In genomic region chr10:8923096-8923495, GRCh38 we compare ENCODE assay signal across 35 cellular contexts.
A peak's percentile ranks its signal among the peaks of the same experiment; 100 is the strongest.
DNase-seq lines count a peak whose midpoint lies in the region; FAIRE-seq and TF ChIP-seq lines count a peak whose summit lies in the region.
"Had no signal": no experiment of that assay in that cellular context is flagged by ENCODE, and none has a peak within 500 bp of the region (broad histone marks: within the 10 kb centered on the region; RNA-seq: fewer than 3 reads in every experiment).

No MANE protein-coding gene starts in this region.

- H3K9me3 Mint-ChIP-seq in MCF 10A (ENCODE audit: unreplicated experiment) (no peaks in the 10 kb centered on the region), mesothelial cell of epicardium (peaks cover 10% of the 10 kb centered on the region)
- H3K9me3 Mint-ChIP-seq: CD4-positive, alpha-beta T cell; CD8-positive, alpha-beta T cell had no signal

- H3K79me2 ChIP-seq in neural cell (replicated peaks; ENCODE audit: insufficient read depth, low read length), result no peaks in the 10 kb centered on the region

- no peak overlapping the region for H2AFZ ChIP-seq in neural cell (ENCODE audit: low read depth, low read length)

- FAIRE-seq in GM19239 (lab: Jason Lieb, UNC), result peak; percentile 18
- FAIRE-seq: A204.1, A549, D721Med had no signal

- no peak overlapping the region for H3K4me2 ChIP-seq in neural cell (ENCODE audit: low read length)
- H3K4me2 ChIP-seq: A549; BLaER1; BLaER1 treated with 17β-estradiol and CSF1 and Interleukin-3, amounts not matched to agents 10 nM and 100 nM had no signal

- CTCF ChIA-PET in MCF 10A (lab: Yijun Ruan, JAX), result interaction anchor here (0.9 kb wide), 1 partner anchor 9 kb away, joined by 4 read pairs; no protein-coding TSS in a partner anchor

- H3K4me1 Mint-ChIP-seq in MCF 10A (ENCODE audit: insufficient read depth, unreplicated experiment), result peaks cover 17% of the 10 kb centered on the region
- H3K4me1 Mint-ChIP-seq in mesothelial cell of epicardium, result peaks cover 10% of the 10 kb centered on the region
- H3K4me1 Mint-ChIP-seq: B cell, CD14-positive monocyte had no signal

- no peaks in the 10 kb centered on the region for H3K36me3 Mint-ChIP-seq in MCF 10A (ENCODE audit: insufficient read depth, unreplicated experiment)
- no peaks in the 10 kb centered on the region for H3K36me3 Mint-ChIP-seq in mesothelial cell of epicardium
- H3K36me3 Mint-ChIP-seq: CD14-positive monocyte; CD4-positive, alpha-beta memory T cell; CD4-positive, CD25-positive, alpha-beta regulatory T cell; CD8-positive, alpha-beta T cell had no signal

- H4K20me1 ChIP-seq in neural cell (ENCODE audit: insufficient read depth), result no peaks in the 10 kb centered on the region
- H4K20me1 ChIP-seq: BLaER1; BLaER1 treated with 17β-estradiol and CSF1 and Interleukin-3, amounts not matched to agents 10 nM and 100 nM had no signal

- POLR2A ChIA-PET in MCF 10A (lab: Yijun Ruan, JAX), result interaction anchor here (0.7 to 2.4 kb wide), 12 partner anchors 8 to 1398 kb away, joined by 3 to 18 read pairs (median 4); partner anchors contain the start of gene GATA3

- H3K27me3 Mint-ChIP-seq in MCF 10A (ENCODE audit: insufficient read depth, unreplicated experiment), result no peaks in the 10 kb centered on the region
- no peaks in the 10 kb centered on the region for H3K27me3 Mint-ChIP-seq in mesothelial cell of epicardium (ENCODE audit: low read depth)
- H3K27me3 Mint-ChIP-seq: B cell; CD4-positive, alpha-beta T cell; CD4-positive, CD25-positive, alpha-beta regulatory T cell had no signal

- no peaks in the 10 kb centered on the region for H3K36me3 ChIP-seq in breast epithelium
- no peaks in the 10 kb centered on the region for H3K36me3 ChIP-seq in neural cell (ENCODE audit: insufficient read depth, low read length)
- H3K36me3 ChIP-seq: BE2C; BLaER1; BLaER1 treated with 17β-estradiol and CSF1 and Interleukin-3, amounts not matched to agents 10 nM and 100 nM had no signal

- no peaks in the 10 kb centered on the region for H3K27me3 ChIP-seq in breast epithelium
- H3K27me3 ChIP-seq in neural cell (ENCODE audit: insufficient read depth, low read depth, low read length), result no peaks in the 10 kb centered on the region
- H3K27me3 ChIP-seq: BE2C; BLaER1; BLaER1 treated with 17β-estradiol and CSF1 and Interleukin-3, amounts not matched to agents 10 nM and 100 nM had no signal

- H3F3A ChIP-seq in neural cell (ENCODE audit: insufficient read depth, low read length, poor library complexity, severe bottlenecking), result no peaks in the 10 kb centered on the region

- peak; percentile 19 for DNase-seq in MCF 10A (ENCODE audit: unreplicated experiment)
- DNase-seq in breast epithelium (ENCODE audit: low spot score in 2 of 2), result no peak
- DNase-seq in GM19239 (ENCODE audit: insufficient read length, low spot score), result no peak
- no peak for DNase-seq in mesothelial cell of epicardium (ENCODE audit: low spot score in 2 of 2, unreplicated experiment in 2 of 2)
- DNase-seq in NCI-H226, result no peak
- DNase-seq: 8988T; ACHN; AML-193; BE2C; C1 segment of cervical spinal cord; Caco-2; Calu3; CD4-positive, alpha-beta memory T cell; CD4-positive, alpha-beta T cell; CD4-positive, CD25-positive, alpha-beta regulatory T cell; CD8-positive, alpha-beta memory T cell; CD8-positive, alpha-beta T cell; COR-L47; DMS 273 treated with DMSO at 0.1 percent for 48 hours; DMS153; DMS53; DMS79; DMS79 treated with DMSO at 0.1 percent for 48 hours; DND-41; EL had no signal

- no peaks in the 10 kb centered on the region for H3K4me1 ChIP-seq in breast epithelium
- H3K4me1 ChIP-seq: A549; BLaER1; BLaER1 treated with 17β-estradiol and CSF1 and Interleukin-3, amounts not matched to agents 10 nM and 100 nM; Caco-2 had no signal

- TF ChIP-seq CTCF in MCF 10A (IDR thresholded peaks at IDR 0.05; ENCODE audit: unreplicated experiment), result no peak
- no peak for TF ChIP-seq CTCF in breast epithelium (IDR thresholded peaks at IDR 0.05)
- TF ChIP-seq CTCF in neural cell (IDR thresholded peaks at IDR 0.05; ENCODE audit: poor library complexity, severe bottlenecking), result no peak
- no peak for TF ChIP-seq CTCF in mesothelial cell of epicardium (IDR thresholded peaks at IDR 0.05; ENCODE audit: unreplicated experiment)

- H3K4me3 ChIP-seq in breast epithelium (no peak overlapping the region), neural cell (ENCODE audit: low read length) (no peak overlapping the region)
- H3K4me3 ChIP-seq: A549; BLaER1; BLaER1 treated with 17β-estradiol and CSF1 and Interleukin-3, amounts not matched to agents 10 nM and 100 nM had no signal

- H3K9me2 ChIP-seq in neural cell (ENCODE audit: insufficient read depth, low read length), result no peaks in the 10 kb centered on the region

- no peak for TF ChIP-seq RAD21 in neural cell (conservative IDR thresholded peaks at IDR 0.05)

- peak; percentile 82 for TF ChIP-seq EP300 in neural cell (conservative IDR thresholded peaks at IDR 0.05; ENCODE audit: poor library complexity, severe bottlenecking)

- H3K4me3 Mint-ChIP-seq in MCF 10A (ENCODE audit: unreplicated experiment) (no peak overlapping the region), mesothelial cell of epicardium (no peak overlapping the region)
- H3K4me3 Mint-ChIP-seq: B cell; CD14-positive monocyte; CD4-positive, alpha-beta memory T cell; CD4-positive, alpha-beta T cell; CD4-positive, CD25-positive, alpha-beta regulatory T cell; CD8-positive, alpha-beta memory T cell; CD8-positive, alpha-beta T cell had no signal

- no peak for TF ChIP-seq POLR2A in breast epithelium (IDR thresholded peaks at IDR 0.05)

- peaks cover 0 to 4% of the 10 kb centered on the region in 2 donors for H3K9me3 ChIP-seq in breast epithelium
- no peaks in the 10 kb centered on the region for H3K9me3 ChIP-seq in neural cell (ENCODE audit: low read length)
- H3K9me3 ChIP-seq: A549; BE2C; BLaER1; BLaER1 treated with 17β-estradiol and CSF1 and Interleukin-3, amounts not matched to agents 10 nM and 100 nM; Caco-2 had no signal

- intact Hi-C loops in MCF 10A (cut with micrococcal nuclease) (no loop called here), breast epithelium (cut with DNase I; ENCODE audit: low total_unique reads) (no loop called here)

- BruUV-seq in MCF 10A (replicated peaks; lab: Mats Ljungman, UMichigan), result no TSS peak

- H3K27ac ChIP-seq in breast epithelium, result no peak overlapping the region
- H3K27ac ChIP-seq in neural cell (ENCODE audit: low read length), result peak overlapping the region; percentile 47
- H3K27ac ChIP-seq: 22Rv1; A549; BLaER1; BLaER1 treated with 17β-estradiol and CSF1 and Interleukin-3, amounts not matched to agents 10 nM and 100 nM; C4-2B had no signal

- no peak overlapping the region for H3K9ac ChIP-seq in neural cell (ENCODE audit: low read length)
- H3K9ac ChIP-seq: BLaER1; BLaER1 treated with 17β-estradiol and CSF1 and Interleukin-3, amounts not matched to agents 10 nM and 100 nM had no signal

- H3K27ac Mint-ChIP-seq in MCF 10A (ENCODE audit: low read depth, unreplicated experiment) (no peak overlapping the region), mesothelial cell of epicardium (no peak overlapping the region)
- H3K27ac Mint-ChIP-seq: B cell; CD14-positive monocyte; CD4-positive, alpha-beta T cell; CD4-positive, CD25-positive, alpha-beta regulatory T cell; CD8-positive, alpha-beta memory T cell; CD8-positive, alpha-beta T cell had no signal

TF ChIP-seq in neural cell, 6 proteins besides CTCF, POLR2A, EP300 and RAD21:
- TF ChIP-seq SMC3 (conservative IDR thresholded peaks at IDR 0.05; ENCODE audit: poor library complexity), result no peak
- TF ChIP-seq REST (IDR thresholded peaks at IDR 0.05; ENCODE audit: borderline replicate concordance), result no peak
- no peak for TF ChIP-seq EZH2 (IDR thresholded peaks at IDR 0.05; ENCODE audit: borderline replicate concordance, insufficient read depth, low read length, poor library complexity, severe bottlenecking)
- peak; percentile 60 for TF ChIP-seq POLR2AphosphoS5 (IDR thresholded peaks at IDR 0.05)
- no peak for TF ChIP-seq TAF1 (IDR thresholded peaks at IDR 0.05; ENCODE audit: low read depth)
